In the genomic region with DNA sequence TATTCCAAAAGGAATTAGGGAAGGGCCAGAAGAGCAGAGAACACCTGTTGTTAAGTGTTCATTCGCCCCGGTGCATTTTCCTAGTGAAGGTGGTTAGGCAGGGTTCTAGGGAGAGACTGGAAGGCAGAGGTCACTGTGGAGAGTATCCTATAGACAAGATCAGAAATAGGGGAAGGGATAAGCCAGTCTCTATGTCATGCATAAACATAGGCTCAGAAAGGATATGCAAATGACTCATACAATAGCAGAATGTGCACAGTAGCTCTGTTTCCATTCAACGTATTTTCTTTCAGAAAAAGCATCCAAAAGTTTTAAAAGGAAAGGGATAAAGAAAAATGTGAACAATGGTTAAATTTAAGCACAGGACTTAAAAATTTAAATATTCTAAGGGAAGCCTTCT, we compare ENCODE assay signal across 25 cellular contexts. TPM values are rescaled to one million over a fixed set of nuclear protein-coding genes. Genes with fewer than 3 reads are reported as not detected.
"Had no signal": no experiment of that assay in that cellular context is flagged by ENCODE, and none has a peak within 500 bp of the region (broad histone marks: within the 10 kb centered on the region; RNA-seq: fewer than 3 reads in every experiment).

No MANE protein-coding gene starts in this region.

- H3K79me2 ChIP-seq: parathyroid adenoma had no signal

- H3K36me3 ChIP-seq: colonic mucosa, lower lobe of right lung, neural progenitor cell, right lobe of liver, thoracic aorta, tibial nerve, upper lobe of left lung had no signal

- H2AFZ ChIP-seq: neural progenitor cell, parathyroid adenoma had no signal

- ATAC-seq: effector memory CD8-positive, alpha-beta T cell; esophagus mucosa; left ventricle myocardium superior; mucosa of descending colon; natural killer cell treated with Interleukin-12 subunit alpha and Interleukin-12 subunit beta and Interleukin-15 and Interleukin-18, amount 100 ng/mL, for 72 hours; right lobe of liver; stimulated activated naive B cell treated with anti-CD40 and anti-IgM and Interleukin-4, amounts not matched to agents 10 μg/mL and 1 μg/mL and 100 μg/mL, for 72 hours had no signal

- H3K4me3 ChIP-seq: colonic mucosa, lower lobe of right lung, mucosa of descending colon, neural progenitor cell, right lobe of liver, thoracic aorta, tibial nerve, upper lobe of left lung had no signal

- FAIRE-seq: endometrium, keratinocyte, small intestine, urothelium cell line had no signal

- DNase-seq: colonic mucosa; effector memory CD8-positive, alpha-beta T cell; foreskin melanocyte; hypothalamus; immature natural killer cell; left ventricle myocardium superior; lower lobe of right lung; mucosa of descending colon; naive B cell; right lobe of liver; small intestine; stimulated activated CD4-positive, alpha-beta T cell treated with anti-CD3 and anti-CD28 coated beads, Interleukin-15, amount 100 ng/mL, for 24 hours; stimulated activated CD4-positive, alpha-beta T cell treated with anti-CD3 and anti-CD28 coated beads, Interleukin-2, amount 100 ng/mL, for 48 hours; stimulated activated naive B cell treated with anti-CD40 and anti-IgM and Interleukin-4, amounts not matched to agents 10 μg/mL and 1 μg/mL and 100 μg/mL, for 72 hours; upper lobe of left lung had no signal

- H3K9ac ChIP-seq: neural progenitor cell, parathyroid adenoma had no signal

- H3K4me1 ChIP-seq: colonic mucosa, lower lobe of right lung, parathyroid adenoma, right lobe of liver, tibial nerve had no signal

- H3K27me3 ChIP-seq: colonic mucosa, neural progenitor cell, right lobe of liver, upper lobe of left lung had no signal

- H3K4me2 ChIP-seq: neural progenitor cell had no signal

- H3K27ac ChIP-seq: colonic mucosa, epithelial cell of prostate, lower lobe of right lung, neural progenitor cell, parathyroid adenoma, right lobe of liver, thoracic aorta, tibial nerve, upper lobe of left lung had no signal

- H3K9me3 ChIP-seq: colonic mucosa, lower lobe of right lung, mucosa of descending colon, right lobe of liver, thoracic aorta, tibial nerve, upper lobe of left lung had no signal

RNA-seq across cellular contexts. Expression of gene BMP6, which starts 47.4 kb away (rescaled TPM):
- total RNA-seq: natural killer cell treated with Interleukin-12 subunit alpha and Interleukin-12 subunit beta and Interleukin-15 and Interleukin-18, amount 100 ng/mL, for 72 hours had no signal
